ENCODE assay signal across 15 cellular contexts in genomic region chr1:91505086-91505485, GRCh38.
"Had no signal": no experiment of that assay in that cellular context is flagged by ENCODE, and none has a peak within 500 bp of the region (broad histone marks: within the 10 kb centered on the region; RNA-seq: fewer than 3 reads in every experiment).

No MANE protein-coding gene starts in this region.

- DNase-seq: activated CD8-positive, alpha-beta memory T cell treated with anti-CD3 and anti-CD28 coated beads, Interleukin-2, amount 50 U/mL, for 4 hours; activated CD8-positive, alpha-beta T cell treated with anti-CD3 and anti-CD28 coated beads for 36 hours; activated naive CD4-positive, alpha-beta T cell; aorta; heart right ventricle; islet precursor cell; mammary epithelial cell; natural killer cell; ovary; stimulated activated CD4-positive, alpha-beta T cell treated with anti-CD3 and anti-CD28 coated beads, Interleukin-4, amount 100 ng/mL, for 24 hours; T-helper 17 cell; upper lobe of right lung had no signal

- H3K27ac Mint-ChIP-seq: activated CD8-positive, alpha-beta T cell treated with anti-CD3 and anti-CD28 coated beads for 36 hours; activated T-helper 1 cell treated with anti-CD3 and anti-CD28 coated beads, Interleukin-12 subunit alpha, Interleukin-12 subunit beta, Interleukin-2, Interleukin-4 antibody, amounts not matched to agents 30 ng/mL and 10 ng/mL and 1 ng/mL, durations not matched to agents 14 hours and 24 hours and 36 hours; natural killer cell; stimulated activated naive CD8-positive, alpha-beta T cell treated with anti-CD3 and anti-CD28 coated beads, Interleukin-15, Interleukin-2, amounts not matched to agents 100 ng/mL and 50 ng/mL, for 24 hours; T-helper 17 cell had no signal

- H3K36me3 Mint-ChIP-seq: natural killer cell had no signal

- ATAC-seq: activated CD8-positive, alpha-beta T cell treated with anti-CD3 and anti-CD28 coated beads for 36 hours; heart right ventricle; left lobe of liver; natural killer cell; T-helper 17 cell; upper lobe of right lung had no signal

- H3K27me3 Mint-ChIP-seq: activated CD8-positive, alpha-beta T cell treated with anti-CD3 and anti-CD28 coated beads for 36 hours; stimulated activated naive CD8-positive, alpha-beta T cell treated with anti-CD3 and anti-CD28 coated beads, Interleukin-15, Interleukin-2, amounts not matched to agents 100 ng/mL and 50 ng/mL, for 24 hours; T-helper 17 cell had no signal

- H3K4me3 ChIP-seq: heart right ventricle, ovary, upper lobe of right lung had no signal

- H3K27ac ChIP-seq: heart right ventricle, ovary, upper lobe of right lung had no signal

- H3K4me3 Mint-ChIP-seq: activated CD8-positive, alpha-beta T cell treated with anti-CD3 and anti-CD28 coated beads for 36 hours; activated T-helper 1 cell treated with anti-CD3 and anti-CD28 coated beads, Interleukin-12 subunit alpha, Interleukin-12 subunit beta, Interleukin-2, Interleukin-4 antibody, amounts not matched to agents 30 ng/mL and 10 ng/mL and 1 ng/mL, durations not matched to agents 14 hours and 24 hours and 36 hours; natural killer cell; stimulated activated naive CD8-positive, alpha-beta T cell treated with anti-CD3 and anti-CD28 coated beads, Interleukin-15, Interleukin-2, amounts not matched to agents 100 ng/mL and 50 ng/mL, for 24 hours; T-helper 17 cell had no signal

- H3K9me3 Mint-ChIP-seq: activated CD8-positive, alpha-beta T cell treated with anti-CD3 and anti-CD28 coated beads for 36 hours; activated T-helper 1 cell treated with anti-CD3 and anti-CD28 coated beads, Interleukin-12 subunit alpha, Interleukin-12 subunit beta, Interleukin-2, Interleukin-4 antibody, amounts not matched to agents 30 ng/mL and 10 ng/mL and 1 ng/mL, durations not matched to agents 14 hours and 24 hours and 36 hours; natural killer cell; stimulated activated naive CD8-positive, alpha-beta T cell treated with anti-CD3 and anti-CD28 coated beads, Interleukin-15, Interleukin-2, amounts not matched to agents 100 ng/mL and 50 ng/mL, for 24 hours had no signal

- H3K27me3 ChIP-seq: heart right ventricle, ovary, upper lobe of right lung had no signal

- H3K36me3 ChIP-seq: ovary, upper lobe of right lung had no signal
